Comparison of ENCODE assay signal across 8 cellular contexts in the genomic region with DNA sequence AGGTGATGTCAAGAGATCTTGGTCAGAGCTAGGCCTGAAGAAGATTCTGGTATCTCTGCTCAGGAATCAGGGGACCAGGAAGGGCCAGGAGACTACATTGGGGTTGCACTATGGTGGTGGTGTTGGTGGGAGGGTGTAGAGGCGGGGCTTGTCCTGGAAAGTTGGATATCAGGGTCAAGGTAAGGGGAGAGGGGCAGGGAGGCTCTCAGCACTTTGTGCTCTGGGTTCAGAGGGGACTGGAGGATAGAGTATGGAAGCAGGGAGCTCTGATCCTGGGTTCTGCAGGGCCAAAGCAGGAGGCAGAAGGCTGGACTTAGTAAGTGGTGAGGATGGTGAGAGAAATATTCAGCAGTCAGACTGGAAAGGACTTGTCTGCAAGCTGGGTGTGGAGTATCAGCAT. TPM values are rescaled to one million over a fixed set of nuclear protein-coding genes. Genes with fewer than 3 reads are reported as not detected.
DNase-seq lines count a peak whose midpoint lies in the region; ATAC-seq and TF ChIP-seq lines count a peak whose summit lies in the region.

No MANE protein-coding gene starts in this region.

- H4K20me1 ChIP-seq in MM.1S (ENCODE audit: insufficient read depth, low read length) (no peaks in the 10 kb centered on the region), neural progenitor cell (ENCODE audit: low read depth) (peaks cover 57% of the 10 kb centered on the region)

- H3K4me2 ChIP-seq in MM.1S (ENCODE audit: low read depth, low read length): peak overlapping the region; percentile 97
- H3K4me2 ChIP-seq in neural progenitor cell: peak overlapping the region; percentile 87

- H3K9me2 ChIP-seq in MM.1S (replicated peaks; ENCODE audit: insufficient read depth, low read length): no peaks in the 10 kb centered on the region

- H3K36me3 ChIP-seq in BJ (ENCODE audit: control insufficient read depth, insufficient read depth, low read length) (no peaks in the 10 kb centered on the region), MM.1S (replicated peaks; ENCODE audit: insufficient read depth, low read length) (no peaks in the 10 kb centered on the region), neural progenitor cell (no peaks in the 10 kb centered on the region)

- peak overlapping the region in 1 of 2 donors; percentile 86 for H3K27ac Mint-ChIP-seq in effector memory CD8-positive, alpha-beta T cell
- H3K27ac Mint-ChIP-seq in neural progenitor cell: no peak overlapping the region

- H3K36me3 Mint-ChIP-seq in effector memory CD8-positive, alpha-beta T cell (ENCODE audit: insufficient read depth): no peaks in the 10 kb centered on the region
- peaks cover 2% of the 10 kb centered on the region for H3K36me3 Mint-ChIP-seq in neural progenitor cell

- peak overlapping the region; percentile 57 for H2AFZ ChIP-seq in MM.1S (ENCODE audit: low read length)
- no peak overlapping the region for H2AFZ ChIP-seq in neural progenitor cell (replicated peaks)

- H3K9ac ChIP-seq in MM.1S (ENCODE audit: low read length) (peak overlapping the region; percentile 62), neural progenitor cell (no peak overlapping the region)

- DNase-seq in BJ (ENCODE audit: low read depth) (no peak), MM.1S (no peak), neural progenitor cell (ENCODE audit: low spot score) (no peak), putamen (ENCODE audit: low spot score) (no peak), superior temporal gyrus (ENCODE audit: extremely low spot score) (no peak)
- DNase-seq in effector memory CD8-positive, alpha-beta T cell: no peak
- no peak for DNase-seq in stimulated activated CD4-positive, alpha-beta T cell treated with anti-CD3 and anti-CD28 coated beads, Interleukin-15, amount 100 ng/mL, for 24 hours
- no peak for DNase-seq in stimulated activated naive CD4-positive, alpha-beta T cell (lab: John Stamatoyannopoulos, UW)

- H3K27me3 Mint-ChIP-seq in effector memory CD8-positive, alpha-beta T cell: peaks cover 15 to 33% of the 10 kb centered on the region in 2 donors
- peaks cover 59% of the 10 kb centered on the region for H3K27me3 Mint-ChIP-seq in neural progenitor cell (ENCODE audit: insufficient read depth, low read depth)

- H3K27ac ChIP-seq in MM.1S (ENCODE audit: low read length) (peak overlapping the region; percentile 68; the same call in 1 of the 2 replicates), neural progenitor cell (no peak overlapping the region)

- no peaks in the 10 kb centered on the region for H3K27me3 ChIP-seq in BJ (ENCODE audit: control insufficient read depth, insufficient read depth, low read length)
- no peaks in the 10 kb centered on the region for H3K27me3 ChIP-seq in MM.1S (replicated peaks; ENCODE audit: insufficient read depth, low read length)
- peaks cover 100% of the 10 kb centered on the region for H3K27me3 ChIP-seq in neural progenitor cell

- TF ChIP-seq CTCF in BJ (IDR thresholded peaks at IDR 0.05; ENCODE audit: insufficient read depth, low read depth, low read length) (no peak), MM.1S (IDR thresholded peaks at IDR 0.05; ENCODE audit: low read length) (no peak), neural progenitor cell (IDR thresholded peaks at IDR 0.05) (no peak)

- ATAC-seq in effector memory CD8-positive, alpha-beta T cell (replicated peaks): no peak

- POLR2A ChIA-PET in BJ (lab: Charles Lee): no interaction called here

- no peaks in the 10 kb centered on the region for H3K9me3 Mint-ChIP-seq in effector memory CD8-positive, alpha-beta T cell
- no peaks in the 10 kb centered on the region for H3K9me3 Mint-ChIP-seq in neural progenitor cell

- H3K4me1 ChIP-seq in MM.1S (ENCODE audit: low read length): peaks cover 32% of the 10 kb centered on the region
- H3K4me1 ChIP-seq in neural progenitor cell: peaks cover 11% of the 10 kb centered on the region

- peak overlapping the region; percentile 48 for H3K4me3 ChIP-seq in BJ (ENCODE audit: low read depth, low read length)
- H3K4me3 ChIP-seq in MM.1S (ENCODE audit: low read length): peak overlapping the region; percentile 68
- H3K4me3 ChIP-seq in neural progenitor cell: peak overlapping the region; percentile 46

- peak overlapping the region; percentile 93 to 94 for H3K4me3 Mint-ChIP-seq in effector memory CD8-positive, alpha-beta T cell
- peak overlapping the region; percentile 82 for H3K4me3 Mint-ChIP-seq in neural progenitor cell

- CTCF ChIA-PET in BJ (lab: Yijun Ruan, JAX): interaction anchor here (1.1 to 4.5 kb wide), 4 partner anchors 11 to 177 kb away, joined by 3 to 36 read pairs (median 14); partner anchors contain the start of genes FBXL8, HSF4 and TRADD

- peaks cover 9% of the 10 kb centered on the region for H3K79me2 ChIP-seq in MM.1S (ENCODE audit: low read length)
- H3K79me2 ChIP-seq in neural progenitor cell (ENCODE audit: low read depth): no peaks in the 10 kb centered on the region

- H3F3A ChIP-seq in MM.1S (ENCODE audit: insufficient read depth, low read length) (peaks cover 49% of the 10 kb centered on the region), neural progenitor cell (ENCODE audit: low read depth) (peaks cover 37% of the 10 kb centered on the region)

- H3K9me3 ChIP-seq in MM.1S (replicated peaks; ENCODE audit: insufficient read depth, low read length) (no peaks in the 10 kb centered on the region), neural progenitor cell (ENCODE audit: low read depth) (no peaks in the 10 kb centered on the region)

- H3K4me1 Mint-ChIP-seq in effector memory CD8-positive, alpha-beta T cell (ENCODE audit: low read depth in 2 of 2): peaks cover 31 to 37% of the 10 kb centered on the region in 2 donors
- peaks cover 23% of the 10 kb centered on the region for H3K4me1 Mint-ChIP-seq in neural progenitor cell

RNA-seq across cellular contexts. Expression of gene NOL3, which starts 3.0 kb away (rescaled TPM):
- polyA plus RNA-seq in BJ (2011; rRNA removed): 12.7 and 14.7 TPM in 2 replicates
- 3.2 and 4.7 TPM in 2 replicates for polyA minus RNA-seq in BJ (2011; rRNA and poly(A)+ RNA removed)
- 0.37 and 5.5 TPM in 2 replicates for total RNA-seq in neural progenitor cell (ENCODE audit: low replicate concordance)

RNA-seq across cellular contexts. Expression of gene HSF4, which starts 8.8 kb away (rescaled TPM):
- polyA plus RNA-seq in BJ (2011; rRNA removed): 3.2 and 4.1 TPM in 2 replicates
- 2.4 and 3.9 TPM in 2 replicates for polyA minus RNA-seq in BJ (2011; rRNA and poly(A)+ RNA removed)
- total RNA-seq in neural progenitor cell (ENCODE audit: low replicate concordance): 1.0 TPM in 1 of 2 replicates, not detected in the other

RNA-seq across cellular contexts. Expression of gene MATCAP1, which starts 10.4 kb away (rescaled TPM):
- 8.7 and 13.1 TPM in 2 replicates for polyA plus RNA-seq in BJ (2011; rRNA removed)
- 6.8 and 8.2 TPM in 2 replicates for polyA minus RNA-seq in BJ (2011; rRNA and poly(A)+ RNA removed)
- 15.7 and 50.9 TPM in 2 replicates for total RNA-seq in neural progenitor cell (ENCODE audit: low replicate concordance)

RNA-seq across cellular contexts. Expression of gene FBXL8, which starts 13.6 kb away (rescaled TPM):
- 4.1 and 5.7 TPM in 2 replicates for polyA plus RNA-seq in BJ (2011; rRNA removed)
- 1.1 and 1.4 TPM in 2 replicates for polyA minus RNA-seq in BJ (2011; rRNA and poly(A)+ RNA removed)
- total RNA-seq in neural progenitor cell (ENCODE audit: low replicate concordance): not detected in 2 replicates

RNA-seq across cellular contexts. Expression of gene TRADD, which starts 13.6 kb away (rescaled TPM):
- 11.1 and 18.6 TPM in 2 replicates for polyA plus RNA-seq in BJ (2011; rRNA removed)
- 3.7 and 6.2 TPM in 2 replicates for polyA minus RNA-seq in BJ (2011; rRNA and poly(A)+ RNA removed)
- 0.25 and 0.30 TPM in 2 replicates for total RNA-seq in neural progenitor cell (ENCODE audit: low replicate concordance)
